Comparison of ENCODE assay signal across 16 cellular contexts in the genomic region with DNA sequence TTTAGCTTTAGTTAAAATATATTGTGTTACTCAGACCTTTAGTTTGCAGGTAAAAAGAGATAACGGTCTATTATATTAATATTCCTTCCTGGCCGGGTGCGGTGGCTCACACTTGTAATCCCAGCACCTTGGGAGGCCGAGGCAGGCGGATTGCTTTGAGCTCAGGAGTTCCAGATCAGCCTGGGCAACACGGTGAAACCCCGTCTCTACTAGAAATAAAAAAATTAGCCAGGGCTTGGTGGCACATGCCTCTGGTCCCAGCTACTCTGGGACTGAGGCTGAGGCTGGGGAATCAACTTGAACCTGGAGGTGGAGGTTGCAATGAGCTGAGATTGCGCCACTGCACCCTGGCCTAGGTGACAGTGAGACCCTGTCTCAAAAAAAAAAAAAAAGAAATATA. TPM values are rescaled to one million over a fixed set of nuclear protein-coding genes. Genes with fewer than 3 reads are reported as not detected.
DNase-seq lines count a peak whose midpoint lies in the region; ATAC-seq and TF ChIP-seq lines count a peak whose summit lies in the region.
"Had no signal": no experiment of that assay in that cellular context is flagged by ENCODE, and none has a peak within 500 bp of the region (broad histone marks: within the 10 kb centered on the region; RNA-seq: fewer than 3 reads in every experiment).

No MANE protein-coding gene starts in this region.

- no peak overlapping the region for H2BK20ac ChIP-seq in IMR-90 (ENCODE audit: low read depth, low read length)

- no peak overlapping the region for H3K4ac ChIP-seq in IMR-90 (ENCODE audit: low read depth, low read length)

- POLR2A ChIA-PET in BJ (lab: Charles Lee) (interaction anchor here (0.8 kb wide), 1 partner anchor 113 kb away, joined by 3 read pairs; no protein-coding TSS in a partner anchor), IMR-90 (lab: Charles Lee; ENCODE audit: unreplicated experiment) (no interaction called here)

- H3K9me1 ChIP-seq in IMR-90 (ENCODE audit: insufficient read depth, low read length): peaks cover 3% of the 10 kb centered on the region; the same call in 1 of the 2 replicates

- H2BK15ac ChIP-seq in IMR-90 (ENCODE audit: low read depth, low read length): no peak overlapping the region

- H3K56ac ChIP-seq in IMR-90 (ENCODE audit: extremely low read depth, insufficient read depth, low read length): no peak overlapping the region

- in situ Hi-C loops in IMR-90 (cut with MboI; ENCODE audit: low sequenced_read_pairs): no loop called here

- H3K79me1 ChIP-seq in IMR-90 (ENCODE audit: low read depth in 1 of 2, low read length in 2 of 2): peaks cover 0 to 10% of the 10 kb centered on the region in 2 experiments; a peak in 2 of 4 replicates

- ATAC-seq in IMR-90 (ENCODE audit: low read depth): no peak

- H3K27ac ChIP-seq in IMR-90 (ENCODE audit: insufficient read depth, low read length): no peak overlapping the region

- H2BK5ac ChIP-seq in IMR-90 (ENCODE audit: low read depth, low read length, poor library complexity, severe bottlenecking): no peak overlapping the region

- H4K91ac ChIP-seq in IMR-90 (ENCODE audit: insufficient read depth, low read depth, low read length): no peak overlapping the region

- H2AFZ ChIP-seq in IMR-90 (replicated peaks; ENCODE audit: low read length, poor library complexity): no peak overlapping the region
- H2AFZ ChIP-seq: parathyroid adenoma had no signal

- dilution Hi-C loops in IMR-90 (cut with HindIII; ENCODE audit: low sequenced_read_pairs, unreplicated experiment): no loop called here

- H3K9me3 Mint-ChIP-seq in osteocyte (ENCODE audit: unreplicated experiment): no peaks in the 10 kb centered on the region
- no peaks in the 10 kb centered on the region for H3K9me3 Mint-ChIP-seq in activated T-helper 2 cell treated with anti-CD3 and anti-CD28 coated beads, Interferon-gamma antibody, Interleukin-2, Interleukin-4, amounts not matched to agents 10 μg/mL and 5 μg/mL and 100 μg/mL, durations not matched to agents 14 hours and 24 hours and 36 hours
- H3K9me3 Mint-ChIP-seq: activated B cell treated with CpG ODN at 0.5 μM for 24 hours; dendritic cell treated with granulocyte-macrophage colony-stimulating factor and Interleukin-4, amounts not matched to agents 40 ng/mL and 50 ng/mL, for 4 days had no signal

- intact Hi-C loops in IMR-90 (cut with micrococcal nuclease): loop anchor here (10.0 kb wide), 1 partner anchor 416 kb away; no protein-coding TSS in a partner anchor
- intact Hi-C loops in activated T-helper 2 cell treated with anti-CD3 and anti-CD28 coated beads, Interferon-gamma antibody, Interleukin-2, Interleukin-4, amounts not matched to agents 10 μg/mL and 5 μg/mL and 100 μg/mL, durations not matched to agents 14 hours and 24 hours and 36 hours (cut with micrococcal nuclease): no loop called here

- peaks cover 35% of the 10 kb centered on the region for H3K36me3 Mint-ChIP-seq in osteocyte (ENCODE audit: unreplicated experiment)
- H3K36me3 Mint-ChIP-seq in activated T-helper 2 cell treated with anti-CD3 and anti-CD28 coated beads, Interferon-gamma antibody, Interleukin-2, Interleukin-4, amounts not matched to agents 10 μg/mL and 5 μg/mL and 100 μg/mL, durations not matched to agents 14 hours and 24 hours and 36 hours (ENCODE audit: low read depth): peaks cover 56% of the 10 kb centered on the region

- peak overlapping the region; percentile 10 for H3K4me3 Mint-ChIP-seq in osteocyte (ENCODE audit: unreplicated experiment)
- no peak overlapping the region for H3K4me3 Mint-ChIP-seq in activated T-helper 2 cell treated with anti-CD3 and anti-CD28 coated beads, Interferon-gamma antibody, Interleukin-2, Interleukin-4, amounts not matched to agents 10 μg/mL and 5 μg/mL and 100 μg/mL, durations not matched to agents 14 hours and 24 hours and 36 hours (ENCODE audit: low read depth)
- H3K4me3 Mint-ChIP-seq: activated B cell treated with CpG ODN at 0.5 μM for 24 hours had no signal

- 75% methylated on average over 2 of the region's 8 CpGs; no CpG with 5 or more reads in 1 of the 2 experiments for WGBS in IMR-90 (ENCODE audit: extremely low coverage in 2 of 2, insufficient read length in 1 of 2), 2 experiments

- H3K4me1 ChIP-seq in IMR-90 (ENCODE audit: control insufficient read depth, insufficient read depth, low read length): peaks cover 20% of the 10 kb centered on the region
- H3K4me1 ChIP-seq: parathyroid adenoma had no signal

- TF ChIP-seq POLR2A in IMR-90 (IDR thresholded peaks at IDR 0.05; ENCODE audit: low read depth, low read length): no peak
- no peak for TF ChIP-seq POLR2A in erythroblast (IDR thresholded peaks at IDR 0.05; ENCODE audit: low read length)

- H3K4me2 ChIP-seq in IMR-90 (ENCODE audit: low read depth, low read length): peak overlapping the region; percentile 65

- H3K18ac ChIP-seq in IMR-90 (ENCODE audit: low read depth, low read length): no peak overlapping the region

- TF ChIP-seq CTCF in BJ (IDR thresholded peaks at IDR 0.05; ENCODE audit: insufficient read depth, low read depth, low read length): no peak
- no peak for TF ChIP-seq CTCF in IMR-90 (conservative IDR thresholded peaks at IDR 0.05; ENCODE audit: low read depth, low read length)
- no peak for TF ChIP-seq CTCF in choroid plexus epithelial cell (conservative IDR thresholded peaks at IDR 0.05; ENCODE audit: low read depth, low read length)
- TF ChIP-seq CTCF in osteocyte (IDR thresholded peaks at IDR 0.05): no peak

- H3K27me3 Mint-ChIP-seq in osteocyte (ENCODE audit: unreplicated experiment): no peaks in the 10 kb centered on the region
- no peaks in the 10 kb centered on the region for H3K27me3 Mint-ChIP-seq in activated T-helper 2 cell treated with anti-CD3 and anti-CD28 coated beads, Interferon-gamma antibody, Interleukin-2, Interleukin-4, amounts not matched to agents 10 μg/mL and 5 μg/mL and 100 μg/mL, durations not matched to agents 14 hours and 24 hours and 36 hours (ENCODE audit: low read depth)
- H3K27me3 Mint-ChIP-seq: activated B cell treated with CpG ODN at 0.5 μM for 24 hours; dendritic cell treated with granulocyte-macrophage colony-stimulating factor and Interleukin-4, amounts not matched to agents 40 ng/mL and 50 ng/mL, for 4 days had no signal

- no peak overlapping the region for H4K5ac ChIP-seq in IMR-90 (ENCODE audit: low read depth, low read length)

- H3K27me3 ChIP-seq in BJ (ENCODE audit: control insufficient read depth, insufficient read depth, low read length): no peaks in the 10 kb centered on the region
- no peaks in the 10 kb centered on the region for H3K27me3 ChIP-seq in IMR-90 (ENCODE audit: control insufficient read depth, insufficient read depth, low read length)
- H3K27me3 ChIP-seq: adrenal gland had no signal

- no peaks in the 10 kb centered on the region for H3K9me3 ChIP-seq in IMR-90 (ENCODE audit: control insufficient read depth, insufficient read depth, low read length)
- H3K9me3 ChIP-seq: adrenal gland had no signal

- H2BK120ac ChIP-seq in IMR-90 (ENCODE audit: low read depth, low read length): no peak overlapping the region

- no peak overlapping the region; the same call in 1 of the 2 replicates for H3K9ac ChIP-seq in IMR-90 (ENCODE audit: low read depth, low read length)
- H3K9ac ChIP-seq: parathyroid adenoma had no signal

- H2AK5ac ChIP-seq in IMR-90 (ENCODE audit: low read depth, low read length): no peak overlapping the region

- H3K36me3 ChIP-seq in BJ (ENCODE audit: control insufficient read depth, insufficient read depth, low read length) (peaks cover 10% of the 10 kb centered on the region), IMR-90 (ENCODE audit: control insufficient read depth, insufficient read depth, low read length) (peaks cover 36% of the 10 kb centered on the region)

- CTCF ChIA-PET in BJ (lab: Yijun Ruan, JAX) (interaction anchor here (0.9 to 1.3 kb wide), 2 partner anchors 72 to 85 kb away, joined by 3 to 4 read pairs; no protein-coding TSS in a partner anchor), IMR-90 (lab: Yijun Ruan, JAX) (no interaction called here)

- no TSS peak for BruUV-seq in IMR-90 (replicated peaks; lab: Mats Ljungman, UMichigan)

- peaks cover 25% of the 10 kb centered on the region for H3K4me1 Mint-ChIP-seq in osteocyte (ENCODE audit: unreplicated experiment)
- peaks cover 46% of the 10 kb centered on the region for H3K4me1 Mint-ChIP-seq in activated T-helper 2 cell treated with anti-CD3 and anti-CD28 coated beads, Interferon-gamma antibody, Interleukin-2, Interleukin-4, amounts not matched to agents 10 μg/mL and 5 μg/mL and 100 μg/mL, durations not matched to agents 14 hours and 24 hours and 36 hours (ENCODE audit: low read depth)

- H3K23ac ChIP-seq in IMR-90 (ENCODE audit: low read depth, low read length): peak overlapping the region; percentile 32; the same call in 1 of the 2 replicates

- no peak overlapping the region for H2AK9ac ChIP-seq in IMR-90 (replicated peaks; ENCODE audit: low read depth, low read length, poor library complexity)

- no peak overlapping the region for H3K14ac ChIP-seq in IMR-90 (replicated peaks; ENCODE audit: low read depth, low read length)

- no peak for DNase-seq in BJ (ENCODE audit: low read depth)
- DNase-seq in IMR-90: no peak
- DNase-seq in choroid plexus epithelial cell (ENCODE audit: low read depth): no peak
- no peak for DNase-seq in osteocyte (ENCODE audit: extremely low spot score, unreplicated experiment)
- DNase-seq in activated T-helper 2 cell treated with anti-CD3 and anti-CD28 coated beads, Interferon-gamma antibody, Interleukin-2, Interleukin-4, amounts not matched to agents 10 μg/mL and 5 μg/mL and 100 μg/mL, durations not matched to agents 14 hours and 24 hours and 36 hours (ENCODE audit: low spot score): no peak
- DNase-seq in OCI-M1 (lab: John Stamatoyannopoulos, UW): no peak
- DNase-seq in occipital lobe (lab: John Stamatoyannopoulos, UW): no peak
- DNase-seq in erythroblast (lab: John Stamatoyannopoulos, UW): no peak
- DNase-seq: activated B cell treated with CpG ODN at 0.5 μM for 24 hours, adrenal gland, mesendoderm, NCI-H1105 treated with DMSO at 0.1 percent for 48 hours, NCI-H226, SW 1271 had no signal

- no peak overlapping the region for H4K8ac ChIP-seq in IMR-90 (ENCODE audit: low read depth in 2 of 2, low read length in 2 of 2)

- H4K20me1 ChIP-seq in IMR-90 (ENCODE audit: insufficient read depth, low read length): peaks cover 75% of the 10 kb centered on the region

- TF ChIP-seq RAD21 in IMR-90 (IDR thresholded peaks at IDR 0.05; ENCODE audit: low read length): no peak

- H3K27ac Mint-ChIP-seq in osteocyte (ENCODE audit: unreplicated experiment): no peak overlapping the region
- H3K27ac Mint-ChIP-seq in activated T-helper 2 cell treated with anti-CD3 and anti-CD28 coated beads, Interferon-gamma antibody, Interleukin-2, Interleukin-4, amounts not matched to agents 10 μg/mL and 5 μg/mL and 100 μg/mL, durations not matched to agents 14 hours and 24 hours and 36 hours: no peak overlapping the region
- H3K27ac Mint-ChIP-seq: activated B cell treated with CpG ODN at 0.5 μM for 24 hours had no signal

- peak overlapping the region; percentile 91 for H3K4me3 ChIP-seq in BJ (ENCODE audit: low read depth, low read length)
- H3K4me3 ChIP-seq in IMR-90 (ENCODE audit: insufficient read depth, low read depth, low read length): peak overlapping the region; percentile 29
- H3K4me3 ChIP-seq in choroid plexus epithelial cell (ENCODE audit: low read depth, low read length): peak overlapping the region; percentile 75

RNA-seq across cellular contexts. Expression of a gene that starts 13.2 kb away (rescaled TPM):
- polyA plus RNA-seq in BJ (2011; rRNA removed) (2.0 and 2.5 TPM in 2 replicates), IMR-90 (2012; rRNA removed) (2.0 and 2.2 TPM in 2 replicates)
- polyA minus RNA-seq in BJ (2011; rRNA and poly(A)+ RNA removed): 7.5 and 11.5 TPM in 2 replicates
- total RNA-seq in IMR-90 (2012; rRNA removed) (4.1 and 6.9 TPM in 2 replicates), osteocyte (2.8 and 3.7 TPM in 2 replicates), occipital lobe (5.5 TPM)
- 0.48 and 0.92 TPM in 2 replicates for polyA plus RNA-seq in IMR-90 (2012; cell fraction: cytosol; rRNA removed)
- 5.9 and 6.1 TPM in 2 replicates for polyA plus RNA-seq in IMR-90 (2012; cell fraction: nucleus; rRNA removed; ENCODE audit: low replicate concordance)
- total RNA-seq in activated T-helper 2 cell treated with anti-CD3 and anti-CD28 coated beads, Interferon-gamma antibody, Interleukin-2, Interleukin-4, amounts not matched to agents 10 μg/mL and 5 μg/mL and 100 μg/mL, durations not matched to agents 14 hours and 24 hours and 36 hours: 9.4 and 10.1 TPM in 2 replicates

Comparison
In these comparisons a context has a peak if more than half of its experiments do, and no peak if none do; other contexts are left out.
1. H3K4me3 ChIP-seq: peak in every context shown above with its lines; median percentile 91 in BJ; 75 in choroid plexus epithelial cell; 29 in IMR-90.